In genomic region chr4:15805583-15806517, GRCh38 we compare ENCODE assay signal across 8 cellular contexts. TPM values are rescaled to one million over a fixed set of nuclear protein-coding genes. Genes with fewer than 3 reads are reported as not detected.
DNase-seq lines count a peak whose midpoint lies in the region; ATAC-seq and TF ChIP-seq lines count a peak whose summit lies in the region.

No MANE protein-coding gene starts in this region.

- H3K4me3 ChIP-seq in GM12875 (ENCODE audit: low read depth, low read length), result no peak overlapping the region

- peak; percentile 32 for ATAC-seq in HG02798 (IDR thresholded peaks at IDR 0.05; ENCODE audit: poor library complexity, unreplicated experiment)
- ATAC-seq in esophagus mucosa, result peak; percentile 88
- ATAC-seq in naive thymus-derived CD8-positive, alpha-beta T cell, result peak; percentile 68 to 78

- POLR2A ChIA-PET in naive thymus-derived CD8-positive, alpha-beta T cell (lab: Charles Lee), result no interaction called here

- peak overlapping the region in 3 of 10 donors; percentile 28 to 52 (median 46) for H3K27ac Mint-ChIP-seq in naive thymus-derived CD8-positive, alpha-beta T cell

- no peaks in the 10 kb centered on the region for H3K9me3 Mint-ChIP-seq in naive thymus-derived CD8-positive, alpha-beta T cell

- H3K27ac ChIP-seq in VCaP, result no peak overlapping the region

- H3K4me1 Mint-ChIP-seq in naive thymus-derived CD8-positive, alpha-beta T cell, result peaks cover 8 to 55% (median 18%) of the 10 kb centered on the region in 4 donors

- H3K36me3 Mint-ChIP-seq in naive thymus-derived CD8-positive, alpha-beta T cell, result peaks cover 0 to 2% (median 0%) of the 10 kb centered on the region in 3 donors

- TF ChIP-seq CTCF in GM12875 (IDR thresholded peaks at IDR 0.05; ENCODE audit: borderline replicate concordance, insufficient read depth, low read depth, low read length) (peak; percentile 60), VCaP (conservative IDR thresholded peaks at IDR 0.05) (peak; percentile 85)

- no peak overlapping the region for H3K4me3 Mint-ChIP-seq in naive thymus-derived CD8-positive, alpha-beta T cell

- DNase-seq in AML-193 (lab: John Stamatoyannopoulos, UW) (peak; percentile 48 to 71), NCI-H2107 treated with DMSO at 0.1 percent for 48 hours (lab: John Stamatoyannopoulos, UW; ENCODE audit: unreplicated experiment) (peak; percentile 10), mesenteric fat pad (ENCODE audit: low spot score) (no peak)
- DNase-seq in naive thymus-derived CD8-positive, alpha-beta T cell, result peak in 8 of 10 donors; percentile 18 to 71 (median 52)

- no peaks in the 10 kb centered on the region for H3K27me3 Mint-ChIP-seq in naive thymus-derived CD8-positive, alpha-beta T cell

RNA-seq across cellular contexts. Expression of gene CD38, which starts 27.7 kb away (rescaled TPM):
- 2.6 TPM for total RNA-seq in esophagus mucosa
- 1 to 10 TPM; 1.4 to 3.2 TPM for total RNA-seq in naive thymus-derived CD8-positive, alpha-beta T cell
- 1 to 10 TPM; 2.0 to 7.7 (median 5.9) TPM for polyA plus RNA-seq in naive thymus-derived CD8-positive, alpha-beta T cell
- 30.4 TPM for total RNA-seq in mesenteric fat pad

Comparison
In these comparisons a context has a peak if more than half of its experiments do, and no peak if none do; other contexts are left out.
1. ATAC-seq: peak in every context shown above with its lines; median percentile 88 in esophagus mucosa; 73 in naive thymus-derived CD8-positive, alpha-beta T cell; 32 in HG02798.